Comparison of ENCODE assay signal across 2 cellular contexts in the genomic region with DNA sequence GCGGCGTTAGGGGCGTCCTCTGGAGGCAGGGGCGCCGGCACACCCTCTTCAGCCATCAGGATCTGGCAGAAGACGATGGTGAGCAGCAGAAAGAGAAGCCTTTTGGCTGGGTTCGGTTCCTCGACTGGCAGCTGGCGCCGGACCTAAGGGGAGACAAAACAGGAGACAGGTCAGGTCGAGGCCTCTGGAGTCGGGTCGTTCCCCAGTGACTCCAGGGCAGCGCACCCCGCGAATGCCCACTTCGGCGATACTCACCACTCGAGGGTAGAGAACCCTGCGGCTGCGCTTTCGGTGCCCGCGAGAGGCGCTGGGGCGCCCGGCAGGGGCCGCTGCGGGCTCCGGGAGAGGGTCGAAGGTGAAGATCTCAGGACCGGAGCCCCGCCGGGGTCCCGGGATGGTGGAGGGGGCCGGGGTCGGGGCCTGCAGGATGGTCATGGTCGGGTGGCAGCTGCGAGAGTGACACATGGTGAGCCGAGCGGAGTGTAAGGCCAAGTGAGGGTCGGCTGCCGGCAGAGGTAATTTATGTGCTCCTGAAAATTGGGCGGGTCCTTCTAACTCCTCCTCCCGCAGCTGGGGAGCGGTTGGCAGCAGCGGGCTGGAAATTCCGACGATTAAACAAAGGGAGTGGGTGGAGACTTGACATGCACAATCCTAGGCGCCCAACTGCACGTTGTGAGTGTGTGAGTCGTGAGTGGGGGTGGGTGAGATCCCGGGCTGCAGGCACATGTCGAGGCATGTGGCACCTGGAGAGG.
TF ChIP-seq lines count a peak whose summit lies in the region.

A gene with protein sequence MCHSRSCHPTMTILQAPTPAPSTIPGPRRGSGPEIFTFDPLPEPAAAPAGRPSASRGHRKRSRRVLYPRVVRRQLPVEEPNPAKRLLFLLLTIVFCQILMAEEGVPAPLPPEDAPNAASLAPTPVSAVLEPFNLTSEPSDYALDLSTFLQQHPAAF (minus strand): TSS at position 494 of the 752 bp plus-strand sequence. CDS start 29 bp downstream, at position 465.

TF ChIP-seq in GM23338, 12 proteins besides CTCF, POLR2A, EP300 and RAD21 (continued from another document):
- TF ChIP-seq ZNF462 (CRISPR knock-in tag; IDR thresholded peaks at IDR 0.05) = no peak
- TF ChIP-seq EZH2 (IDR thresholded peaks at IDR 0.05; ENCODE audit: low read depth, unreplicated experiment) = no peak
- TF ChIP-seq POLR2AphosphoS5 (IDR thresholded peaks at IDR 0.05; ENCODE audit: low read depth) = peak; percentile 97
- TF ChIP-seq CREB1 (CRISPR knock-in tag; IDR thresholded peaks at IDR 0.05; ENCODE audit: low read depth) = no peak
- TF ChIP-seq ZNF331 (CRISPR knock-in tag; IDR thresholded peaks at IDR 0.05; ENCODE audit: low read depth) = no peak
- TF ChIP-seq NANOG (IDR thresholded peaks at IDR 0.05; ENCODE audit: borderline replicate concordance) = no peak

TF ChIP-seq in liver, 16 proteins besides CTCF, POLR2A, EP300 and RAD21 (continued from another document):
- peak; percentile 88 for TF ChIP-seq REST (IDR thresholded peaks at IDR 0.05)
- peak; percentile 71 for TF ChIP-seq SP1 (IDR thresholded peaks at IDR 0.05)
- TF ChIP-seq YY1 (IDR thresholded peaks at IDR 0.05) = peak; percentile 55
- no peak for TF ChIP-seq EGR1 (IDR thresholded peaks at IDR 0.05; ENCODE audit: low read depth in 2 of 2)
- no peak for TF ChIP-seq FOXA1 (IDR thresholded peaks at IDR 0.05)
- peak in 1 of 2 donors; percentile 48 for TF ChIP-seq RXRA (IDR thresholded peaks at IDR 0.05)
- TF ChIP-seq, protein P1, sequence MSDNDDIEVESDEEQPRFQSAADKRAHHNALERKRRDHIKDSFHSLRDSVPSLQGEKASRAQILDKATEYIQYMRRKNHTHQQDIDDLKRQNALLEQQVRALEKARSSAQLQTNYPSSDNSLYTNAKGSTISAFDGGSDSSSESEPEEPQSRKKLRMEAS (IDR thresholded peaks at IDR 0.05) = peak; percentile 24
- TF ChIP-seq HNF4A (conservative IDR thresholded peaks at IDR 0.05) = peak in 1 of 2 donors; percentile 9
